8 cellular contexts compared by ENCODE assay signal in genomic region chr18:44507729-44508325, GRCh38.
DNase-seq lines count a peak whose midpoint lies in the region; ATAC-seq and TF ChIP-seq lines count a peak whose summit lies in the region.

No MANE protein-coding gene starts in this region.

- H3K4me3 ChIP-seq in lower lobe of right lung (no peak overlapping the region), mesenchymal stem cell (ENCODE audit: insufficient read depth in 1 of 2, low read depth in 1 of 2, low read length in 2 of 2) (no peak overlapping the region)

- no peak overlapping the region for H3K14ac ChIP-seq in mesenchymal stem cell (ENCODE audit: low read length in 2 of 2)

- POLR2A ChIA-PET in T-cell (lab: Charles Lee), result no interaction called here

- no peak overlapping the region for H3K27ac Mint-ChIP-seq in T-cell

- H3K4me1 Mint-ChIP-seq in T-cell, result peaks cover 0 to 6% (median 3%) of the 10 kb centered on the region in 3 donors

- no peak overlapping the region for H2BK5ac ChIP-seq in mesenchymal stem cell (ENCODE audit: low read depth, low read length, poor library complexity, severe bottlenecking)

- H3K27me3 Mint-ChIP-seq in T-cell, result no peaks in the 10 kb centered on the region

- H4K8ac ChIP-seq in mesenchymal stem cell (ENCODE audit: low read length), result no peak overlapping the region

- H3K36me3 ChIP-seq in lower lobe of right lung (no peaks in the 10 kb centered on the region), mesenchymal stem cell (ENCODE audit: control insufficient read depth in 1 of 2, insufficient read depth in 2 of 2, low read depth in 1 of 2, low read length in 2 of 2) (no peaks in the 10 kb centered on the region)

- no peak overlapping the region for H4K91ac ChIP-seq in mesenchymal stem cell (ENCODE audit: low read length)

- ATAC-seq in GM18498 (IDR thresholded peaks at IDR 0.05; ENCODE audit: unreplicated experiment), result peak; percentile 79
- peak; percentile 74 for ATAC-seq in HG02678 (IDR thresholded peaks at IDR 0.05; ENCODE audit: unreplicated experiment)
- ATAC-seq in T-cell (replicated peaks in 1 of 4), result peak; percentile 43 to 67 (median 60)
- peak; percentile 92 for ATAC-seq in lower lobe of right lung
- no peak for ATAC-seq in HG03025 (IDR thresholded peaks at IDR 0.05; ENCODE audit: low FRiP score, unreplicated experiment)

- H3K23ac ChIP-seq in mesenchymal stem cell (ENCODE audit: low read length in 2 of 2), result no peak overlapping the region

- H3K4ac ChIP-seq in mesenchymal stem cell (ENCODE audit: low read depth in 1 of 2, low read length in 2 of 2), result no peak overlapping the region

- H3K27me3 ChIP-seq in lower lobe of right lung (ENCODE audit: low read depth) (no peaks in the 10 kb centered on the region), mesenchymal stem cell (ENCODE audit: control insufficient read depth in 1 of 2, insufficient read depth in 1 of 2, low read length in 2 of 2) (no peaks in the 10 kb centered on the region)

- H3K9ac ChIP-seq in mesenchymal stem cell (ENCODE audit: low read length), result no peak overlapping the region

- H3K4me2 ChIP-seq in mesenchymal stem cell (ENCODE audit: low read length, poor library complexity, severe bottlenecking), result no peak overlapping the region

- intact Hi-C loops in lower lobe of right lung (cut with DNase I), result no loop called here

- H3K18ac ChIP-seq in mesenchymal stem cell (ENCODE audit: low read depth in 1 of 2, low read length in 2 of 2), result peak overlapping the region in 1 of 2 experiments; percentile 61

- DNase-seq in T-cell (peak in 18 of 34 experiments; percentile 0 to 44 (median 6)), lower lobe of right lung (peak; percentile 56), LoVo (ENCODE audit: low spot score) (no peak), mesenchymal stem cell (no peak), retina (no peak)

- no peaks in the 10 kb centered on the region for H3K36me3 Mint-ChIP-seq in T-cell

- H2AFZ ChIP-seq in mesenchymal stem cell (ENCODE audit: low read depth, low read length), result no peak overlapping the region

- no peak overlapping the region for H2AK5ac ChIP-seq in mesenchymal stem cell (ENCODE audit: low read length, severe bottlenecking)

- CTCF ChIA-PET in T-cell (lab: Charles Lee), result no interaction called here

- H3K79me1 ChIP-seq in mesenchymal stem cell (replicated peaks; ENCODE audit: low read length, poor library complexity, severe bottlenecking), result no peaks in the 10 kb centered on the region

- TF ChIP-seq CTCF in lower lobe of right lung (IDR thresholded peaks at IDR 0.05), result no peak

- H3K27ac ChIP-seq in lower lobe of right lung, result peak overlapping the region; percentile 28
- no peak overlapping the region for H3K27ac ChIP-seq in mesenchymal stem cell (ENCODE audit: low read length, poor library complexity, severe bottlenecking)

- WGBS in mesenchymal stem cell, result 76% methylated on average over 5 of the region's 6 CpGs

- H2BK12ac ChIP-seq in mesenchymal stem cell (ENCODE audit: low read length in 2 of 2), result no peak overlapping the region

- H2BK15ac ChIP-seq in mesenchymal stem cell (ENCODE audit: low read depth, poor library complexity, severe bottlenecking), result no peak overlapping the region

- no peaks in the 10 kb centered on the region for H3K9me3 Mint-ChIP-seq in T-cell

- no peak overlapping the region for H2BK120ac ChIP-seq in mesenchymal stem cell (ENCODE audit: low read depth, low read length)

- H3K9me3 ChIP-seq in lower lobe of right lung (no peaks in the 10 kb centered on the region), mesenchymal stem cell (ENCODE audit: control insufficient read depth, low read length) (no peaks in the 10 kb centered on the region)

- no peak overlapping the region for H3K4me3 Mint-ChIP-seq in T-cell

- H3K4me1 ChIP-seq in lower lobe of right lung, result peaks cover 5% of the 10 kb centered on the region
- H3K4me1 ChIP-seq in mesenchymal stem cell (ENCODE audit: control insufficient read depth, insufficient read depth, low read depth, low read length), result no peaks in the 10 kb centered on the region

Comparison
In these comparisons a context has a peak if more than half of its experiments do, and no peak if none do; other contexts are left out.
1. DNase-seq: peak in T-cell (18 of 34) and lower lobe of right lung (single experiment); none in LoVo (single experiment), mesenchymal stem cell (single experiment) and retina (single experiment).